13 cellular contexts compared by ENCODE assay signal in the genomic region with DNA sequence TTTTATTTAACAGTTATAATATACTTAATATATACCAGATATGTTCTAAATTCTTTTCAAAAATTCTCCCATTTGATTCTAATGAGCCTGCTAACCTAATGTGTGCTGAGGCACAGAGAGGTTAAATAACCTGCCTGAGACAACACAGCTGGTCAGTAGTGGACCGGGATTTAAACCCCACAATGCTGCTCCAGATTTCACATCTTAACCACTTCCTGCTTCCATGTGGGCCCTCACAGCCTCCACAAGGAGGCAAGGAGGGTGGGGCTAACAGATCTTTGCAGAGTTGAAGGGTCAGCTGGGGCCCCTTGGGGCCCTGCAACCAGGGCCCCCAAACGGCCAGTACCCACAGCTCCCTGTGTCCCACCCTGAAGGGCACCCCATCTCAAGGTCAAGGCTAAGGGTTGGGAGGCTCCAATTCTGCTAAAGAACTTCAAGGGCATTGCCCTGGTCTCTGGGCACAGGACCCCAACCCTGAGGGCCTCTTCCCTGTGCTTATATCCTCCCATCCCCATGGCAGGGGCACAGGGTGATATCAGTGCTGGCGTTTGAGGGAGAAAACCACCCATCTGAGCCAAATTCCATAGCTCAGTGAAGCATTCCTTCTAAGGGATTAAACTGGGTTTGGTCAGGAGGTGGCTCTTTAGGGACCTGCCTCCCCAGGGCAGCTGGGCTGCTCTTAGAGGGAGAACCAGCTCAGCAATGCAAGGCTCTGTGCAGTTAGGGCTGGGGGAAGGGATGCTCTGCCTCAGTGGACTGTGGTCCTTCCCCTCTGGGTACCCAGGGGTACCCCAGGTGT. TPM values are rescaled to one million over a fixed set of nuclear protein-coding genes. Genes with fewer than 3 reads are reported as not detected.
A peak's percentile ranks its signal among the peaks of the same experiment; 100 is the strongest.
DNase-seq lines count a peak whose midpoint lies in the region; ATAC-seq and TF ChIP-seq lines count a peak whose summit lies in the region.
"Had no signal": no experiment of that assay in that cellular context is flagged by ENCODE, and none has a peak within 500 bp of the region (broad histone marks: within the 10 kb centered on the region; RNA-seq: fewer than 3 reads in every experiment).

No MANE protein-coding gene starts in this region.

- no peak overlapping the region for H3K4ac ChIP-seq in neuronal stem cell (ENCODE audit: low read length)

- intact Hi-C loops in CD14-positive monocyte (cut with micrococcal nuclease) = loop anchor here in 1 of 2 donors (10.0 kb wide), 1 partner anchor 305 kb away; a partner anchor contains a TSS

- H3K4me3 ChIP-seq in cardiac fibroblast (replicated peaks in 1 of 2; ENCODE audit: low read depth in 2 of 2, low read length in 2 of 2) = no peak overlapping the region
- no peak overlapping the region for H3K4me3 ChIP-seq in neuronal stem cell (ENCODE audit: low read length in 2 of 2)

- H3K79me1 ChIP-seq in neuronal stem cell (ENCODE audit: low read depth, low read length) = no peaks in the 10 kb centered on the region

- no peak for ATAC-seq in HG02973 (IDR thresholded peaks at IDR 0.05; ENCODE audit: unreplicated experiment)
- ATAC-seq in stimulated activated naive B cell treated with anti-CD40 and anti-IgM and Interleukin-4, amounts not matched to agents 10 μg/mL and 1 μg/mL and 100 μg/mL, for 72 hours (replicated peaks) = no peak
- no peak for ATAC-seq in GM18867 (IDR thresholded peaks at IDR 0.05; ENCODE audit: unreplicated experiment)
- ATAC-seq: foreskin keratinocyte, natural killer cell had no signal

- H3K27ac Mint-ChIP-seq in CD14-positive monocyte = peak overlapping the region in 6 of 7 donors; percentile 18 to 88 (median 76)
- no peak overlapping the region for H3K27ac Mint-ChIP-seq in stimulated activated naive B cell treated with anti-CD40 and anti-IgM and Interleukin-4, amounts not matched to agents 10 μg/mL and 1 μg/mL and 100 μg/mL, for 72 hours
- H3K27ac Mint-ChIP-seq: activated CD4-positive, alpha-beta T cell treated with anti-CD3 and anti-CD28 coated beads, Interleukin-2, amount 10 ng/mL, durations not matched to agents 24 days and 14 days; natural killer cell had no signal

- H3K36me3 Mint-ChIP-seq in CD14-positive monocyte = peaks cover 0 to 10% of the 10 kb centered on the region in 2 donors
- H3K36me3 Mint-ChIP-seq in stimulated activated naive B cell treated with anti-CD40 and anti-IgM and Interleukin-4, amounts not matched to agents 10 μg/mL and 1 μg/mL and 100 μg/mL, for 72 hours = no peaks in the 10 kb centered on the region
- H3K36me3 Mint-ChIP-seq: natural killer cell had no signal

- H2BK15ac ChIP-seq in neuronal stem cell (ENCODE audit: low read length) = no peak overlapping the region

- H2AFZ ChIP-seq in neuronal stem cell (ENCODE audit: low read length) = no peak overlapping the region

- peaks cover 0 to 6% (median 1%) of the 10 kb centered on the region in 3 donors for H3K27me3 Mint-ChIP-seq in CD14-positive monocyte (ENCODE audit: low read depth in 3 of 3)
- peaks cover 14 to 15% of the 10 kb centered on the region in 2 donors for H3K27me3 Mint-ChIP-seq in stimulated activated naive B cell treated with anti-CD40 and anti-IgM and Interleukin-4, amounts not matched to agents 10 μg/mL and 1 μg/mL and 100 μg/mL, for 72 hours
- H3K27me3 Mint-ChIP-seq: activated CD4-positive, alpha-beta T cell treated with anti-CD3 and anti-CD28 coated beads, Interleukin-2, amount 10 ng/mL, durations not matched to agents 24 days and 14 days had no signal

- no peaks in the 10 kb centered on the region for H3K36me3 ChIP-seq in neuronal stem cell (replicated peaks in 1 of 2; ENCODE audit: control insufficient read depth in 2 of 2, insufficient read depth in 2 of 2, low read length in 2 of 2)

- no peak overlapping the region for H3K18ac ChIP-seq in neuronal stem cell (ENCODE audit: low read length)

- peaks cover 98% of the 10 kb centered on the region for H3K4me1 Mint-ChIP-seq in CD14-positive monocyte
- H3K4me1 Mint-ChIP-seq in stimulated activated naive B cell treated with anti-CD40 and anti-IgM and Interleukin-4, amounts not matched to agents 10 μg/mL and 1 μg/mL and 100 μg/mL, for 72 hours = no peaks in the 10 kb centered on the region

- H3K4me3 Mint-ChIP-seq in CD14-positive monocyte = peak overlapping the region in 1 of 2 donors; percentile 35
- H3K4me3 Mint-ChIP-seq in stimulated activated naive B cell treated with anti-CD40 and anti-IgM and Interleukin-4, amounts not matched to agents 10 μg/mL and 1 μg/mL and 100 μg/mL, for 72 hours = no peak overlapping the region
- H3K4me3 Mint-ChIP-seq: activated CD4-positive, alpha-beta T cell treated with anti-CD3 and anti-CD28 coated beads, Interleukin-2, amount 10 ng/mL, durations not matched to agents 24 days and 14 days; natural killer cell had no signal

- H2BK5ac ChIP-seq in neuronal stem cell (ENCODE audit: low read length) = no peak overlapping the region

- no peak overlapping the region for H4K8ac ChIP-seq in neuronal stem cell (ENCODE audit: low read depth, low read length)

- DNase-seq in CD14-positive monocyte (ENCODE audit: low spot score) (no peak), MV-4-11 (lab: John Stamatoyannopoulos, UW) (peak; percentile 60), cardiac fibroblast (ENCODE audit: low read depth in 2 of 2) (peak; percentile 68 to 70), neuronal stem cell (ENCODE audit: low spot score) (no peak)
- DNase-seq in activated CD4-positive, alpha-beta T cell treated with anti-CD3 and anti-CD28 coated beads, Interleukin-2, amount 50 U/mL, for 48 hours = no peak
- no peak for DNase-seq in stimulated activated naive B cell treated with anti-CD40 and anti-IgM and Interleukin-4, amounts not matched to agents 10 μg/mL and 1 μg/mL and 100 μg/mL, for 72 hours
- DNase-seq: activated CD4-positive, alpha-beta T cell treated with anti-CD3 and anti-CD28 coated beads, Interleukin-2, amount 10 ng/mL, durations not matched to agents 24 days and 14 days; Caco-2; foreskin keratinocyte; natural killer cell; NCI-H1048 had no signal

- no peak overlapping the region for H3K14ac ChIP-seq in neuronal stem cell (ENCODE audit: low read length)

- H3K9me3 Mint-ChIP-seq in CD14-positive monocyte = peaks cover 0 to 2% (median 0%) of the 10 kb centered on the region in 7 donors
- no peaks in the 10 kb centered on the region for H3K9me3 Mint-ChIP-seq in stimulated activated naive B cell treated with anti-CD40 and anti-IgM and Interleukin-4, amounts not matched to agents 10 μg/mL and 1 μg/mL and 100 μg/mL, for 72 hours
- H3K9me3 Mint-ChIP-seq: activated CD4-positive, alpha-beta T cell treated with anti-CD3 and anti-CD28 coated beads, Interleukin-2, amount 10 ng/mL, durations not matched to agents 24 days and 14 days; natural killer cell had no signal

- no peak for TF ChIP-seq CTCF in CD14-positive monocyte (IDR thresholded peaks at IDR 0.05)
- no peak for TF ChIP-seq CTCF in cardiac fibroblast (IDR thresholded peaks at IDR 0.05; ENCODE audit: low read depth, low read length)

- H3K9me3 ChIP-seq in neuronal stem cell (replicated peaks in 1 of 2; ENCODE audit: control insufficient read depth in 2 of 2, insufficient read depth in 1 of 2, low read depth in 1 of 2, low read length in 2 of 2) = no peaks in the 10 kb centered on the region
- H3K9me3 ChIP-seq: Caco-2 had no signal

- H3K9ac ChIP-seq in neuronal stem cell (ENCODE audit: low read depth, low read length, poor library complexity) = no peak overlapping the region

- H3K4me2 ChIP-seq in neuronal stem cell (ENCODE audit: insufficient read depth, low read length, poor library complexity, severe bottlenecking) = no peak overlapping the region

- no peak overlapping the region for H3K23ac ChIP-seq in neuronal stem cell (ENCODE audit: low read depth, low read length, poor library complexity)

- no CpG with 5 or more reads among the region's 3 CpGs for WGBS in neuronal stem cell (ENCODE audit: extremely low coverage in 2 of 2, insufficient read length in 2 of 2, insufficient replicate concordance in 1 of 2), 2 donors

- H3K27me3 ChIP-seq in neuronal stem cell (ENCODE audit: control insufficient read depth in 3 of 3, insufficient read depth in 3 of 3, low read depth in 1 of 3, low read length in 3 of 3) = peaks cover 0 to 4% (median 0%) of the 10 kb centered on the region in 3 experiments
- H3K27me3 ChIP-seq: foreskin keratinocyte had no signal

- peaks cover 0 to 5% of the 10 kb centered on the region in 2 donors for H3K4me1 ChIP-seq in neuronal stem cell (ENCODE audit: control insufficient read depth in 2 of 2, insufficient read depth in 1 of 2, low read depth in 1 of 2, low read length in 2 of 2)

- H4K91ac ChIP-seq in neuronal stem cell (ENCODE audit: low read depth, low read length, poor library complexity) = no peak overlapping the region

- peak overlapping the region; percentile 4 for H2AK5ac ChIP-seq in neuronal stem cell (ENCODE audit: low read depth, low read length)

- H2BK12ac ChIP-seq in neuronal stem cell (ENCODE audit: low read length) = no peak overlapping the region

- no peak overlapping the region for H2BK120ac ChIP-seq in neuronal stem cell (ENCODE audit: low read depth, low read length)

- no peak overlapping the region for H3K27ac ChIP-seq in neuronal stem cell (replicated peaks; ENCODE audit: low read length)
- H3K27ac ChIP-seq: foreskin keratinocyte had no signal

RNA-seq across cellular contexts. Expression of a gene that starts 2.2 kb away (rescaled TPM):
- under 1 TPM; 0.18 to 0.52 TPM for polyA plus RNA-seq in CD14-positive monocyte
- polyA plus RNA-seq in neuronal stem cell (2013, experiment 1 of 2) = 0.07 TPM
- 0.07 TPM for polyA plus RNA-seq in neuronal stem cell (2013, experiment 2 of 2)

RNA-seq across cellular contexts. Expression of a gene that starts 43.5 kb away (rescaled TPM):
- polyA plus RNA-seq in CD14-positive monocyte = 1 to 10 TPM in 1 of 2 donors, not detected in 1; 2.7 TPM
- polyA plus RNA-seq in neuronal stem cell (2013, experiment 1 of 2) = 0.24 TPM
- 0.18 TPM for polyA plus RNA-seq in neuronal stem cell (2013, experiment 2 of 2)

Comparison
In these comparisons a context has a peak if more than half of its experiments do, and no peak if none do; other contexts are left out.
1. DNase-seq: peak in MV-4-11 (single experiment) and cardiac fibroblast (2 of 2); none in CD14-positive monocyte (single experiment), neuronal stem cell (single experiment), activated CD4-positive, alpha-beta T cell treated with anti-CD3 and anti-CD28 coated beads, Interleukin-2, amount 50 U/mL, for 48 hours (0 of 2) and stimulated activated naive B cell treated with anti-CD40 and anti-IgM and Interleukin-4, amounts not matched to agents 10 μg/mL and 1 μg/mL and 100 μg/mL, for 72 hours (single experiment).